Comparison of ENCODE assay signal across 2 cellular contexts in genomic region chr19:42290523-42291436, GRCh38.
TF ChIP-seq lines count a peak whose summit lies in the region.

No MANE protein-coding gene starts in this region.

TF ChIP-seq in SK-N-SH, 30 proteins besides CTCF, POLR2A, EP300 and RAD21:
- TF ChIP-seq TEAD4 (IDR thresholded peaks at IDR 0.05; ENCODE audit: borderline replicate concordance, insufficient read depth) = no peak
- TF ChIP-seq SMC3 (IDR thresholded peaks at IDR 0.05; ENCODE audit: low read depth, low read length) = peak; percentile 50

TF ChIP-seq in K562, 482 proteins besides CTCF, POLR2A, EP300 and RAD21:
- TF ChIP-seq KLF10 (CRISPR knock-in tag; IDR thresholded peaks at IDR 0.05) (no peak), ZNF639 (CRISPR knock-in tag; conservative IDR thresholded peaks at IDR 0.05 in 1 of 2, IDR thresholded peaks at IDR 0.05 in 1 of 2) (no peak), PURB (CRISPR knock-in tag; IDR thresholded peaks at IDR 0.05; ENCODE audit: low read depth) (no peak), THAP12 (CRISPR knock-in tag; IDR thresholded peaks at IDR 0.05) (no peak), TRIM28 (IDR thresholded peaks at IDR 0.05) (no peak), DEAF1 (CRISPR knock-in tag; IDR thresholded peaks at IDR 0.05) (no peak), RBFOX2 (IDR thresholded peaks at IDR 0.05; ENCODE audit: low read depth, low read length) (peak; percentile 55), SRF (CRISPR knock-in tag; IDR thresholded peaks at IDR 0.05) (no peak), ZBTB34 (CRISPR knock-in tag; IDR thresholded peaks at IDR 0.05) (no peak), ATF1 (CRISPR knock-in tag; IDR thresholded peaks at IDR 0.05) (no peak), ATF1 (tag; IDR thresholded peaks at IDR 0.05) (no peak), MBD1 (CRISPR knock-in tag; IDR thresholded peaks at IDR 0.05) (no peak), POLR2AphosphoS5 (IDR thresholded peaks at IDR 0.05; ENCODE audit: control insufficient read depth, insufficient read depth, low read depth, low read length) (0 out of 2 replicates have a peak, but pooled peaks have one; percentile 14), CTCFL (IDR thresholded peaks at IDR 0.05; ENCODE audit: borderline replicate concordance, insufficient read depth, low read depth, low read length, poor library complexity, severe bottlenecking) (peak; percentile 14), ZNF134 (CRISPR knock-in tag; conservative IDR thresholded peaks at IDR 0.05) (no peak), ZBTB7A (IDR thresholded peaks at IDR 0.05; ENCODE audit: borderline replicate concordance, control insufficient read depth, low read depth, low read length) (peak; percentile 42; the same call in 1 of the 2 replicates), ZNF57 (CRISPR knock-in tag; IDR thresholded peaks at IDR 0.05) (no peak), ZNF449 (CRISPR knock-in tag; IDR thresholded peaks at IDR 0.05) (no peak), SMC3 (conservative IDR thresholded peaks at IDR 0.05; ENCODE audit: insufficient read depth, low read depth, low read length) (peak; percentile 25; the same call in 1 of the 2 replicates), ZBTB17 (CRISPR knock-in tag; IDR thresholded peaks at IDR 0.05) (no peak), NFIX (CRISPR knock-in tag; IDR thresholded peaks at IDR 0.05; ENCODE audit: low read depth) (no peak)
